ENCODE assay signal across 1 cellular context in the genomic region with DNA sequence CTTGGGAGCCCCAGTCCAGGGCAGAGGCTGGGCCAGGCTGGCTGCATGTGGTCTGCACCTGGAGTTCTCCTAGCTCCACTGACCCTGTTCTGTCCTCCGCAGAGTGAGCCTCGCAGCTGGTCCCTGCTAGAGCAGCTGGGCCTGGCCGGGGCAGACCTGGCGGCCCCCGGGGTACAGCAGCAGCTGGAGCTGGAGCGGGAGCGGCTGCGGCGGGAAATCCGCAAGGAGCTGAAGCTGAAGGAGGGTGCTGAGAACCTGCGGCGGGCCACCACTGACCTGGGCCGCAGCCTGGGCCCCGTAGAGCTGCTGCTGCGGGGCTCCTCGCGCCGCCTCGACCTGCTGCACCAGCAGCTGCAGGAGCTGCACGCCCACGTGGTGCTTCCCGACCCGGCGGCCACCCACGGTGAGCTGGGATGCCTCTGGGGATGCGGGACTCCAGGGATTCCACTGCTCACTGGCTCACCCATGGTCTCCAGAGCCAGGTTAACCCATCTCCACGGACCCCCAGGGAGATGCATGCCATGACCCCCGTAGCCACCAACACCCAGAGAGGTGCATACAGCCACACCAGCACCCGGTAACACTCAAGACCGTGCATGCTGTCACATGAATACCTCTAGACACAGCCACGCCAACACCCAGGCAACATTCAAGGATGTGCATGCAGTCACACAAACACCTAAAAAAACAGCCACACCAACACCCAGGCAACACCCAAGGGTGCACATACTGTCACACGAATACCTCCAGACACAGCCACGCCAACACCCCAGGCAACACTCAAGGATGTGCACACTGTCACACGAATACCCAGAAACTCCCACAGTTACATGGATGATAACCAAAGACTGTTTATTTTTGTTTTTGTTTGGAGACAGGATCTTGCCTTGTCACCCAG.
TF ChIP-seq lines count a peak whose summit lies in the region.

No MANE protein-coding gene starts in this region.

TF ChIP-seq in K562, 482 proteins besides CTCF, POLR2A, EP300 and RAD21 (continues in another document):
- TF ChIP-seq CLOCK (CRISPR knock-in tag; IDR thresholded peaks at IDR 0.05; ENCODE audit: borderline replicate concordance) (no peak), ZNF609 (CRISPR knock-in tag; IDR thresholded peaks at IDR 0.05; ENCODE audit: borderline replicate concordance) (no peak), RCOR1 (IDR thresholded peaks at IDR 0.05; ENCODE audit: borderline replicate concordance in 1 of 2, low read depth in 2 of 2, low read length in 2 of 2) (no peak), WHSC1 (IDR thresholded peaks at IDR 0.05; ENCODE audit: low read length) (peak; percentile 17), YBX1 (IDR thresholded peaks at IDR 0.05) (no peak), ZNF280B (CRISPR knock-in tag; IDR thresholded peaks at IDR 0.05) (no peak), ZNF282 (CRISPR knock-in tag; IDR thresholded peaks at IDR 0.05) (no peak), SMARCB1 (IDR thresholded peaks at IDR 0.05; ENCODE audit: insufficient read length, low read depth) (no peak), ZNF175 (CRISPR knock-in tag; IDR thresholded peaks at IDR 0.05; ENCODE audit: low read depth) (no peak), NR3C1 (CRISPR knock-in tag; IDR thresholded peaks at IDR 0.05) (no peak), CGGBP1 (CRISPR knock-in tag; IDR thresholded peaks at IDR 0.05) (no peak), SIRT6 (IDR thresholded peaks at IDR 0.05; ENCODE audit: low read depth, low read length) (no peak), PRPF4 (IDR thresholded peaks at IDR 0.05; ENCODE audit: insufficient read depth, low read depth, low read length, poor library complexity, severe bottlenecking) (no peak), ZBTB11 (CRISPR knock-in tag; IDR thresholded peaks at IDR 0.05) (no peak), HMG20A (CRISPR knock-in tag; conservative IDR thresholded peaks at IDR 0.05) (no peak), ZZZ3 (IDR thresholded peaks at IDR 0.05) (no peak), NFATC3 (IDR thresholded peaks at IDR 0.05) (no peak), RBFOX2 (IDR thresholded peaks at IDR 0.05; ENCODE audit: low read depth, low read length) (peak; percentile 61), PBX2 (CRISPR knock-in tag; IDR thresholded peaks at IDR 0.05; ENCODE audit: low read depth) (no peak), PBX2 (tag; conservative IDR thresholded peaks at IDR 0.05; ENCODE audit: low read depth) (no peak), POLR2G (IDR thresholded peaks at IDR 0.05; ENCODE audit: low read depth, low read length) (peak; percentile 61), LCOR (CRISPR knock-in tag; IDR thresholded peaks at IDR 0.05) (no peak), PTRF (tag; IDR thresholded peaks at IDR 0.05) (no peak), TBL1XR1 (IDR thresholded peaks at IDR 0.05; ENCODE audit: low read length in 2 of 2) (no peak), BDP1 (IDR thresholded peaks at IDR 0.05; ENCODE audit: insufficient read depth, insufficient read length) (no peak)
- TF ChIP-seq, protein P1, sequence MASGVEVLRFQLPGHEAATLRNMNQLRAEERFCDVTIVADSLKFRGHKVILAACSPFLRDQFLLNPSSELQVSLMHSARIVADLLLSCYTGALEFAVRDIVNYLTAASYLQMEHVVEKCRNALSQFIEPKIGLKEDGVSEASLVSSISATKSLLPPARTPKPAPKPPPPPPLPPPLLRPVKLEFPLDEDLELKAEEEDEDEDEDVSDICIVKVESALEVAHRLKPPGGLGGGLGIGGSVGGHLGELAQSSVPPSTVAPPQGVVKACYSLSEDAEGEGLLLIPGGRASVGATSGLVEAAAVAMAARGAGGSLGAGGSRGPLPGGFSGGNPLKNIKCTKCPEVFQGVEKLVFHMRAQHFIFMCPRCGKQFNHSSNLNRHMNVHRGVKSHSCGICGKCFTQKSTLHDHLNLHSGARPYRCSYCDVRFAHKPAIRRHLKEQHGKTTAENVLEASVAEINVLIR (CRISPR knock-in tag; IDR thresholded peaks at IDR 0.05): no peak
- TF ChIP-seq, protein P2, sequence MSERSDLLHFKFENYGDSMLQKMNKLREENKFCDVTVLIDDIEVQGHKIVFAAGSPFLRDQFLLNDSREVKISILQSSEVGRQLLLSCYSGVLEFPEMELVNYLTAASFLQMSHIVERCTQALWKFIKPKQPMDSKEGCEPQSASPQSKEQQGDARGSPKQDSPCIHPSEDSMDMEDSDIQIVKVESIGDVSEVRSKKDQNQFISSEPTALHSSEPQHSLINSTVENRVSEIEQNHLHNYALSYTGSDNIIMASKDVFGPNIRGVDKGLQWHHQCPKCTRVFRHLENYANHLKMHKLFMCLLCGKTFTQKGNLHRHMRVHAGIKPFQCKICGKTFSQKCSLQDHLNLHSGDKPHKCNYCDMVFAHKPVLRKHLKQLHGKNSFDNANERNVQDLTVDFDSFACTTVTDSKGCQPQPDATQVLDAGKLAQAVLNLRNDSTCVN (CRISPR knock-in tag; IDR thresholded peaks at IDR 0.05): no peak
